ENCODE assay signal across 1 cellular context in the genomic region with DNA sequence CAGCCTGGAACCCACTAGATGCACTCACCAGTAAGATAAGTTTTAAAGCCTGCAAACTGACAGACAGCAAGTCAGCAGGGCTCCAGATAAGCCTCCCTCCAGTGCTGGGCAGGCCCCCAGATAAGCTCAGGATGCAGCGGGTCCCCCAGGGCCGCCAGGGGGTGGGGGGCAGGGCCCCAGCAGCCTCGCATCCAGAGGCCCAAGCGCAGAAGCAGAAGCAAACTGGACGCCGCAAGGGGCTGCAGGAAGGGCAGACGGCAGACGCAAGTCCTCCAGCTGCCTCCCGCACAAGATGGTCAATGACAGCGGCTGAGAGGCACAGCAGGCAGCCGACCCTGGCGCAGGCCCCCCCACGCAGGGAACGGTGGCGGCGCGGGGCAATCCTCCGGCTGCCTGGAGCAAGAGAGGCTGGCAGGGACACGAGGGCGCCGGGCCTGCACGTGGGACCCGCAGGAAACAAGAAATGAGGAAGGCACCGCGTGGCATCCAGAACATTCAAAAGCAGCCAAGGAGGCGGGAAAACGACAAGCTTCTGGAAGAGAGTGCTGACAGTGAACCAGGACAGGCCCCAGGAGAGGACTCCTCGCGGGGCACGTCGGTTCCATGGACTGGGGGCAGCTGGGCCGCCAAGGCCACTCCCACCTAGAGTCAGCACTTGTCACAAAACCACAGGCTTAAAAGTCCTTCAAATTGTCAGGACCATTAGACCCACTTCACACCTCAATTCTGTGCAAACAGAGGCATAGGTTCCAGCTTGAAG.
TF ChIP-seq lines count a peak whose summit lies in the region.

No MANE protein-coding gene starts in this region.

TF ChIP-seq in HEK293, 187 proteins besides CTCF, POLR2A, EP300 and RAD21 (continued from another document):
- TF ChIP-seq, protein P1, sequence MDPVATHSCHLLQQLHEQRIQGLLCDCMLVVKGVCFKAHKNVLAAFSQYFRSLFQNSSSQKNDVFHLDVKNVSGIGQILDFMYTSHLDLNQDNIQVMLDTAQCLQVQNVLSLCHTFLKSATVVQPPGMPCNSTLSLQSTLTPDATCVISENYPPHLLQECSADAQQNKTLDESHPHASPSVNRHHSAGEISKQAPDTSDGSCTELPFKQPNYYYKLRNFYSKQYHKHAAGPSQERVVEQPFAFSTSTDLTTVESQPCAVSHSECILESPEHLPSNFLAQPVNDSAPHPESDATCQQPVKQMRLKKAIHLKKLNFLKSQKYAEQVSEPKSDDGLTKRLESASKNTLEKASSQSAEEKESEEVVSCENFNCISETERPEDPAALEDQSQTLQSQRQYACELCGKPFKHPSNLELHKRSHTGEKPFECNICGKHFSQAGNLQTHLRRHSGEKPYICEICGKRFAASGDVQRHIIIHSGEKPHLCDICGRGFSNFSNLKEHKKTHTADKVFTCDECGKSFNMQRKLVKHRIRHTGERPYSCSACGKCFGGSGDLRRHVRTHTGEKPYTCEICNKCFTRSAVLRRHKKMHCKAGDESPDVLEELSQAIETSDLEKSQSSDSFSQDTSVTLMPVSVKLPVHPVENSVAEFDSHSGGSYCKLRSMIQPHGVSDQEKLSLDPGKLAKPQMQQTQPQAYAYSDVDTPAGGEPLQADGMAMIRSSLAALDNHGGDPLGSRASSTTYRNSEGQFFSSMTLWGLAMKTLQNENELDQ (tag by site-specific recombination; IDR thresholded peaks at IDR 0.05; ENCODE audit: low read depth): no peak
- TF ChIP-seq ZNF138 (tag by site-specific recombination; IDR thresholded peaks at IDR 0.05; ENCODE audit: borderline replicate concordance) (no peak), ZNF169 (tag by site-specific recombination; IDR thresholded peaks at IDR 0.05) (no peak), ZNF184 (tag by site-specific recombination; IDR thresholded peaks at IDR 0.05) (no peak), TCF7L2 (IDR thresholded peaks at IDR 0.05; ENCODE audit: borderline replicate concordance, low read depth, low read length) (no peak), ZNF707 (tag by site-specific recombination; IDR thresholded peaks at IDR 0.05) (no peak), WT1 (tag by site-specific recombination; IDR thresholded peaks at IDR 0.05) (no peak), ZIC2 (tag by site-specific recombination; IDR thresholded peaks at IDR 0.05) (peak; percentile 58), GLIS2 (tag by site-specific recombination; IDR thresholded peaks at IDR 0.05) (peak; percentile 71)
- TF ChIP-seq, protein P2, sequence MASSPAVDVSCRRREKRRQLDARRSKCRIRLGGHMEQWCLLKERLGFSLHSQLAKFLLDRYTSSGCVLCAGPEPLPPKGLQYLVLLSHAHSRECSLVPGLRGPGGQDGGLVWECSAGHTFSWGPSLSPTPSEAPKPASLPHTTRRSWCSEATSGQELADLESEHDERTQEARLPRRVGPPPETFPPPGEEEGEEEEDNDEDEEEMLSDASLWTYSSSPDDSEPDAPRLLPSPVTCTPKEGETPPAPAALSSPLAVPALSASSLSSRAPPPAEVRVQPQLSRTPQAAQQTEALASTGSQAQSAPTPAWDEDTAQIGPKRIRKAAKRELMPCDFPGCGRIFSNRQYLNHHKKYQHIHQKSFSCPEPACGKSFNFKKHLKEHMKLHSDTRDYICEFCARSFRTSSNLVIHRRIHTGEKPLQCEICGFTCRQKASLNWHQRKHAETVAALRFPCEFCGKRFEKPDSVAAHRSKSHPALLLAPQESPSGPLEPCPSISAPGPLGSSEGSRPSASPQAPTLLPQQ (tag by site-specific recombination; IDR thresholded peaks at IDR 0.05): peak; percentile 56; the same call in 1 of the 2 replicates
- TF ChIP-seq, protein P3, sequence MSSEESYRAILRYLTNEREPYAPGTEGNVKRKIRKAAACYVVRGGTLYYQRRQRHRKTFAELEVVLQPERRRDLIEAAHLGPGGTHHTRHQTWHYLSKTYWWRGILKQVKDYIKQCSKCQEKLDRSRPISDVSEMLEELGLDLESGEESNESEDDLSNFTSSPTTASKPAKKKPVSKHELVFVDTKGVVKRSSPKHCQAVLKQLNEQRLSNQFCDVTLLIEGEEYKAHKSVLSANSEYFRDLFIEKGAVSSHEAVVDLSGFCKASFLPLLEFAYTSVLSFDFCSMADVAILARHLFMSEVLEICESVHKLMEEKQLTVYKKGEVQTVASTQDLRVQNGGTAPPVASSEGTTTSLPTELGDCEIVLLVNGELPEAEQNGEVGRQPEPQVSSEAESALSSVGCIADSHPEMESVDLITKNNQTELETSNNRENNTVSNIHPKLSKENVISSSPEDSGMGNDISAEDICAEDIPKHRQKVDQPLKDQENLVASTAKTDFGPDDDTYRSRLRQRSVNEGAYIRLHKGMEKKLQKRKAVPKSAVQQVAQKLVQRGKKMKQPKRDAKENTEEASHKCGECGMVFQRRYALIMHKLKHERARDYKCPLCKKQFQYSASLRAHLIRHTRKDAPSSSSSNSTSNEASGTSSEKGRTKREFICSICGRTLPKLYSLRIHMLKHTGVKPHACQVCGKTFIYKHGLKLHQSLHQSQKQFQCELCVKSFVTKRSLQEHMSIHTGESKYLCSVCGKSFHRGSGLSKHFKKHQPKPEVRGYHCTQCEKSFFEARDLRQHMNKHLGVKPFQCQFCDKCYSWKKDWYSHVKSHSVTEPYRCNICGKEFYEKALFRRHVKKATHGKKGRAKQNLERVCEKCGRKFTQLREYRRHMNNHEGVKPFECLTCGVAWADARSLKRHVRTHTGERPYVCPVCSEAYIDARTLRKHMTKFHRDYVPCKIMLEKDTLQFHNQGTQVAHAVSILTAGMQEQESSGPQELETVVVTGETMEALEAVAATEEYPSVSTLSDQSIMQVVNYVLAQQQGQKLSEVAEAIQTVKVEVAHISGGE (tag by site-specific recombination; conservative IDR thresholded peaks at IDR 0.05; ENCODE audit: low read depth): no peak
- TF ChIP-seq, protein P4, sequence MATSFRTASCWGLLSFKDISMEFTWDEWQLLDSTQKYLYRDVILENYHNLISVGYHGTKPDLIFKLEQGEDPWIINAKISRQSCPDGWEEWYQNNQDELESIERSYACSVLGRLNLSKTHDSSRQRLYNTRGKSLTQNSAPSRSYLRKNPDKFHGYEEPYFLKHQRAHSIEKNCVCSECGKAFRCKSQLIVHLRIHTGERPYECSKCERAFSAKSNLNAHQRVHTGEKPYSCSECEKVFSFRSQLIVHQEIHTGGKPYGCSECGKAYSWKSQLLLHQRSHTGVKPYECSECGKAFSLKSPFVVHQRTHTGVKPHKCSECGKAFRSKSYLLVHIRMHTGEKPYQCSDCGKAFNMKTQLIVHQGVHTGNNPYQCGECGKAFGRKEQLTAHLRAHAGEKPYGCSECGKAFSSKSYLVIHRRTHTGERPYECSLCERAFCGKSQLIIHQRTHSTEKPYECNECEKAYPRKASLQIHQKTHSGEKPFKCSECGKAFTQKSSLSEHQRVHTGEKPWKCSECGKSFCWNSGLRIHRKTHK (tag by site-specific recombination; IDR thresholded peaks at IDR 0.05): no peak
- TF ChIP-seq, protein P5, sequence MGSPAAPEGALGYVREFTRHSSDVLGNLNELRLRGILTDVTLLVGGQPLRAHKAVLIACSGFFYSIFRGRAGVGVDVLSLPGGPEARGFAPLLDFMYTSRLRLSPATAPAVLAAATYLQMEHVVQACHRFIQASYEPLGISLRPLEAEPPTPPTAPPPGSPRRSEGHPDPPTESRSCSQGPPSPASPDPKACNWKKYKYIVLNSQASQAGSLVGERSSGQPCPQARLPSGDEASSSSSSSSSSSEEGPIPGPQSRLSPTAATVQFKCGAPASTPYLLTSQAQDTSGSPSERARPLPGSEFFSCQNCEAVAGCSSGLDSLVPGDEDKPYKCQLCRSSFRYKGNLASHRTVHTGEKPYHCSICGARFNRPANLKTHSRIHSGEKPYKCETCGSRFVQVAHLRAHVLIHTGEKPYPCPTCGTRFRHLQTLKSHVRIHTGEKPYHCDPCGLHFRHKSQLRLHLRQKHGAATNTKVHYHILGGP (tag by site-specific recombination; IDR thresholded peaks at IDR 0.05): no peak
